Comparison of ENCODE assay signal across 17 cellular contexts in genomic region chr10:5553400-5554170, GRCh38. TPM values are rescaled to one million over a fixed set of nuclear protein-coding genes. Genes with fewer than 3 reads are reported as not detected.
A peak's percentile ranks its signal among the peaks of the same experiment; 100 is the strongest.
DNase-seq lines count a peak whose midpoint lies in the region; ATAC-seq and TF ChIP-seq lines count a peak whose summit lies in the region.
"Had no signal": no experiment of that assay in that cellular context is flagged by ENCODE, and none has a peak within 500 bp of the region (broad histone marks: within the 10 kb centered on the region; RNA-seq: fewer than 3 reads in every experiment).

No MANE protein-coding gene starts in this region.

- POLR2A ChIA-PET in naive thymus-derived CD4-positive, alpha-beta T cell (lab: Charles Lee): interaction anchor here (1.0 to 3.7 kb wide), 2 partner anchors 11 to 36 kb away, joined by 3 to 35 read pairs; no protein-coding TSS in a partner anchor

- H3K27me3 Mint-ChIP-seq in naive thymus-derived CD4-positive, alpha-beta T cell: peaks cover 0 to 8% (median 0%) of the 10 kb centered on the region in 5 donors

- WGBS in heart right ventricle, 2 donors: 76 to 77% methylated on average over 17 of the region's 17 CpGs
- WGBS in aorta, 2 donors: 25 to 38% methylated on average over 14 to 17 of the region's 17 CpGs

- H3K27ac ChIP-seq in heart right ventricle: no peak overlapping the region
- H3K27ac ChIP-seq in epithelial cell of prostate: peak overlapping the region; percentile 100
- H3K27ac ChIP-seq in naive thymus-derived CD4-positive, alpha-beta T cell (ENCODE audit: low read depth, low read length): no peak overlapping the region
- peak overlapping the region; percentile 34 to 76 for H3K27ac ChIP-seq in aorta (ENCODE audit: low read depth in 1 of 2, low read length in 2 of 2)

- H3K4me3 Mint-ChIP-seq in naive thymus-derived CD4-positive, alpha-beta T cell: peak overlapping the region in 6 of 10 donors; percentile 18 to 72 (median 55)
- H3K4me3 Mint-ChIP-seq: IgD-negative memory B cell had no signal

- no peaks in the 10 kb centered on the region for H3K9me3 ChIP-seq in heart right ventricle
- H3K9me3 ChIP-seq in naive thymus-derived CD4-positive, alpha-beta T cell (ENCODE audit: control insufficient read depth in 2 of 3, low read length in 3 of 3): no peaks in the 10 kb centered on the region
- no peaks in the 10 kb centered on the region for H3K9me3 ChIP-seq in aorta (ENCODE audit: control insufficient read depth, low read length)
- H3K9me3 ChIP-seq: heart left ventricle, tibial nerve had no signal

- H3K4me1 ChIP-seq in heart right ventricle (peaks cover 0 to 21% (median 4%) of the 10 kb centered on the region in 9 donors), aorta (ENCODE audit: control insufficient read depth in 1 of 2, insufficient read depth in 2 of 2, low read length in 2 of 2) (peaks cover 0 to 6% of the 10 kb centered on the region in 2 donors)
- H3K4me1 ChIP-seq in naive thymus-derived CD4-positive, alpha-beta T cell (ENCODE audit: control insufficient read depth in 2 of 2, insufficient read depth in 2 of 2, low read length in 2 of 2): peaks cover 0 to 42% of the 10 kb centered on the region in 2 donors

- DNase-seq in left cardiac atrium (peak; percentile 14), heart right ventricle (no peak), epithelial cell of prostate (ENCODE audit: low read depth, low spot score) (no peak), aorta (peak; percentile 48 to 61), NCI-H146 treated with DMSO at 0.1 percent for 48 hours (lab: John Stamatoyannopoulos, UW; ENCODE audit: unreplicated experiment) (no peak), DMS53 treated with DMSO at 0.1 percent for 48 hours (lab: John Stamatoyannopoulos, UW; ENCODE audit: unreplicated experiment) (no peak)
- no peak for DNase-seq in naive thymus-derived CD4-positive, alpha-beta T cell
- DNase-seq: activated CD4-positive, alpha-beta T cell treated with anti-CD3 and anti-CD28 coated beads, Interleukin-2, amount 50 U/mL, for 1 hour; DMS153; NCI-H1417 treated with DMSO at 0.1 percent for 48 hours; NCI-H510A; T-helper 2 cell had no signal

- peaks cover 0 to 2% (median 0%) of the 10 kb centered on the region in 11 donors for H3K9me3 Mint-ChIP-seq in naive thymus-derived CD4-positive, alpha-beta T cell
- H3K9me3 Mint-ChIP-seq: IgD-negative memory B cell had no signal

- intact Hi-C loops in left cardiac atrium (cut with DNase I) (no loop called here), heart right ventricle (cut with DNase I) (no loop called here), aorta (cut with DNase I) (no loop called here)
- intact Hi-C loops in naive thymus-derived CD4-positive, alpha-beta T cell (cut with micrococcal nuclease): no loop called here

- peak overlapping the region in 8 of 9 donors; percentile 5 to 93 (median 68) for H3K27ac Mint-ChIP-seq in naive thymus-derived CD4-positive, alpha-beta T cell

- H3K36me3 Mint-ChIP-seq in naive thymus-derived CD4-positive, alpha-beta T cell: peaks cover 0 to 2% (median 0%) of the 10 kb centered on the region in 5 donors
- H3K36me3 Mint-ChIP-seq: IgD-negative memory B cell had no signal

- H3K4me3 ChIP-seq in heart right ventricle (no peak overlapping the region), aorta (ENCODE audit: low read length in 2 of 2) (no peak overlapping the region)
- H3K4me3 ChIP-seq in naive thymus-derived CD4-positive, alpha-beta T cell (ENCODE audit: low read length): no peak overlapping the region
- H3K4me3 ChIP-seq: heart left ventricle, tibial nerve had no signal

- H3K4me1 Mint-ChIP-seq in naive thymus-derived CD4-positive, alpha-beta T cell: peaks cover 7 to 44% (median 32%) of the 10 kb centered on the region in 7 donors

- CTCF ChIA-PET in naive thymus-derived CD4-positive, alpha-beta T cell (lab: Charles Lee): interaction anchor here (1.4 kb wide), 1 partner anchor 69 kb away, joined by 6 read pairs; no protein-coding TSS in a partner anchor

- H3K27me3 ChIP-seq in heart right ventricle (no peaks in the 10 kb centered on the region), aorta (ENCODE audit: control insufficient read depth in 1 of 2, insufficient read depth in 2 of 2, low read length in 1 of 2) (no peaks in the 10 kb centered on the region)
- no peaks in the 10 kb centered on the region for H3K27me3 ChIP-seq in naive thymus-derived CD4-positive, alpha-beta T cell (ENCODE audit: control insufficient read depth in 2 of 2, insufficient read depth in 2 of 2, low read length in 2 of 2)
- H3K27me3 ChIP-seq: heart left ventricle, tibial nerve had no signal

- no peaks in the 10 kb centered on the region for H3K36me3 ChIP-seq in heart right ventricle
- no peaks in the 10 kb centered on the region for H3K36me3 ChIP-seq in naive thymus-derived CD4-positive, alpha-beta T cell (ENCODE audit: control insufficient read depth in 2 of 3, insufficient read depth in 3 of 3, low read length in 3 of 3)
- no peaks in the 10 kb centered on the region for H3K36me3 ChIP-seq in aorta (ENCODE audit: control insufficient read depth in 1 of 2, insufficient read depth in 2 of 2, low read length in 1 of 2)
- H3K36me3 ChIP-seq: heart left ventricle, tibial nerve had no signal

- no peak for TF ChIP-seq CTCF in heart right ventricle (IDR thresholded peaks at IDR 0.05)

- ATAC-seq in left cardiac atrium: no peak
- ATAC-seq in heart right ventricle: no peak
- ATAC-seq in naive thymus-derived CD4-positive, alpha-beta T cell: no peak
- peak; percentile 2 for ATAC-seq in aorta (ENCODE audit: low FRiP score)
- no peak for ATAC-seq in HG03175 (IDR thresholded peaks at IDR 0.05; ENCODE audit: unreplicated experiment)

RNA-seq across cellular contexts. Expression of gene CALML3, which starts 28.8 kb away (rescaled TPM):
- total RNA-seq in left cardiac atrium (not detected), heart right ventricle (not detected), aorta (not detected)
- polyA plus RNA-seq in heart right ventricle (under 1 TPM in 1 of 2 donors, not detected in 1; 0.04 TPM), aorta (under 1 TPM; 0.10 to 0.13 TPM)
- not detected for total RNA-seq in naive thymus-derived CD4-positive, alpha-beta T cell
- not detected for polyA plus RNA-seq in naive thymus-derived CD4-positive, alpha-beta T cell
- total RNA-seq: heart left ventricle, omental fat pad, tibial nerve had no signal
- polyA plus RNA-seq: IgD-negative memory B cell had no signal

RNA-seq across cellular contexts. Expression of gene CALML5, which starts 54.2 kb away (rescaled TPM):
- total RNA-seq in left cardiac atrium: not detected
- total RNA-seq in heart right ventricle: not detected
- polyA plus RNA-seq in heart right ventricle: not detected
- not detected for total RNA-seq in naive thymus-derived CD4-positive, alpha-beta T cell
- polyA plus RNA-seq in naive thymus-derived CD4-positive, alpha-beta T cell: not detected
- not detected for total RNA-seq in aorta
- polyA plus RNA-seq in aorta: not detected
- total RNA-seq: heart left ventricle, omental fat pad, tibial nerve had no signal
- polyA plus RNA-seq: heart left ventricle, IgD-negative memory B cell had no signal

Comparison
In these comparisons a context has a peak if more than half of its experiments do, and no peak if none do; other contexts are left out.
1. DNase-seq: peak in left cardiac atrium (single experiment) and aorta (2 of 2); none in heart right ventricle (0 of 2), epithelial cell of prostate (single experiment), naive thymus-derived CD4-positive, alpha-beta T cell (0 of 9), NCI-H146 treated with DMSO at 0.1 percent for 48 hours (single experiment) and DMS53 treated with DMSO at 0.1 percent for 48 hours (single experiment).
2. H3K27ac ChIP-seq: peak in epithelial cell of prostate (single experiment) and aorta (2 of 2); none in heart right ventricle (0 of 10) and naive thymus-derived CD4-positive, alpha-beta T cell (single experiment).